ENCODE assay signal across 19 cellular contexts in genomic region chr18:35747894-35748472, GRCh38.
"Had no signal": no experiment of that assay in that cellular context is flagged by ENCODE, and none has a peak within 500 bp of the region (broad histone marks: within the 10 kb centered on the region; RNA-seq: fewer than 3 reads in every experiment).

No MANE protein-coding gene starts in this region.

- H3K4me1 Mint-ChIP-seq: activated naive CD8-positive, alpha-beta T cell treated with anti-CD3 and anti-CD28 coated beads for 36 hours; brain; nephron had no signal

- H3K27ac Mint-ChIP-seq: activated naive CD8-positive, alpha-beta T cell treated with anti-CD3 and anti-CD28 coated beads for 36 hours; brain; nephron had no signal

- H3K27ac ChIP-seq: foreskin keratinocyte, sigmoid colon, spleen, tibial artery, vagina had no signal

- FAIRE-seq: TTC549 had no signal

- DNase-seq: activated CD4-positive, alpha-beta T cell treated with anti-CD3 and anti-CD28 coated beads, Interleukin-2, amount 50 U/mL, for 1 hour; activated CD8-positive, alpha-beta memory T cell treated with anti-CD3 and anti-CD28 coated beads for 24 hours; activated naive CD8-positive, alpha-beta T cell treated with anti-CD3 and anti-CD28 coated beads for 36 hours; amygdala; cortex of kidney; effector memory CD4-positive, alpha-beta T cell; foreskin keratinocyte; kidney glomerular epithelial cell; left ventricle myocardium superior; mesendoderm; sigmoid colon; spleen; stimulated activated CD4-positive, alpha-beta T cell treated with anti-CD3 and anti-CD28 coated beads, Interleukin-1b, Interleukin-23, amount 100 ng/mL, for 48 hours; T-helper 2 cell; tibial artery had no signal

- H3K9me3 ChIP-seq: sigmoid colon, tibial artery, vagina had no signal

- ATAC-seq: left ventricle myocardium superior had no signal

- H3K4me1 ChIP-seq: foreskin keratinocyte, sigmoid colon, spleen, tibial artery, vagina had no signal

- H3K9me3 Mint-ChIP-seq: brain, nephron had no signal

- H3K4me3 Mint-ChIP-seq: activated naive CD8-positive, alpha-beta T cell treated with anti-CD3 and anti-CD28 coated beads for 36 hours; brain; nephron had no signal

- H3K36me3 Mint-ChIP-seq: brain had no signal

- H3K36me3 ChIP-seq: sigmoid colon, spleen, tibial artery, vagina had no signal

- H3K4me3 ChIP-seq: sigmoid colon, spleen, tibial artery, vagina had no signal

- H3K27me3 ChIP-seq: sigmoid colon, vagina had no signal
